ENCODE assay signal across 9 cellular contexts in genomic region chr5:168076561-168076991, GRCh38.
A peak's percentile ranks its signal among the peaks of the same experiment; 100 is the strongest.
DNase-seq lines count a peak whose midpoint lies in the region; TF ChIP-seq lines count a peak whose summit lies in the region.
"Had no signal": no experiment of that assay in that cellular context is flagged by ENCODE, and none has a peak within 500 bp of the region (broad histone marks: within the 10 kb centered on the region; RNA-seq: fewer than 3 reads in every experiment).

No MANE protein-coding gene starts in this region.

- DNase-seq in NCI-H82 (lab: John Stamatoyannopoulos, UW) (peak; percentile 72), NCI-H82 treated with DMSO at 0.1 percent for 48 hours (lab: John Stamatoyannopoulos, UW; ENCODE audit: unreplicated experiment) (no peak), HuH-7.5 (ENCODE audit: low spot score) (peak; percentile 19), mammary epithelial cell (no peak), neural crest cell (ENCODE audit: low read depth, low spot score) (peak; percentile 56), NCI-H1436 treated with DMSO at 0.1 percent for 48 hours (lab: John Stamatoyannopoulos, UW) (no peak), NCI-H345 treated with DMSO at 0.1 percent for 48 hours (lab: John Stamatoyannopoulos, UW; ENCODE audit: unreplicated experiment) (no peak), ascending aorta (ENCODE audit: low spot score in 2 of 2) (no peak)
- DNase-seq: naive B cell had no signal

- dilution Hi-C loops in mammary epithelial cell (cut with HindIII; ENCODE audit: low sequenced_read_pairs) = no loop called here

- H3K27ac ChIP-seq in mammary epithelial cell (ENCODE audit: insufficient read depth, low read depth, low read length) = no peak overlapping the region
- no peak overlapping the region for H3K27ac ChIP-seq in ascending aorta

- no peaks in the 10 kb centered on the region for H3K27me3 Mint-ChIP-seq in neural crest cell (ENCODE audit: low read depth)
- H3K27me3 Mint-ChIP-seq: naive B cell had no signal

- H2AFZ ChIP-seq in mammary epithelial cell (ENCODE audit: low read depth, low read length) = no peak overlapping the region

- BruUV-seq in mammary epithelial cell (replicated peaks; lab: Mats Ljungman, UMichigan) = no TSS peak

- peaks cover 5% of the 10 kb centered on the region for H3K36me3 Mint-ChIP-seq in neural crest cell (ENCODE audit: low read depth)
- H3K36me3 Mint-ChIP-seq: naive B cell had no signal

- H3K27me3 ChIP-seq in mammary epithelial cell (ENCODE audit: insufficient read depth, low read length) (no peaks in the 10 kb centered on the region), ascending aorta (no peaks in the 10 kb centered on the region)

- no peaks in the 10 kb centered on the region for H3K4me1 ChIP-seq in mammary epithelial cell (ENCODE audit: insufficient read depth, low read length)
- no peaks in the 10 kb centered on the region for H3K4me1 ChIP-seq in ascending aorta

- no peak overlapping the region for H3K4me2 ChIP-seq in mammary epithelial cell (ENCODE audit: insufficient read depth, low read depth, low read length)

- intact Hi-C loops in mammary epithelial cell (cut with micrococcal nuclease) (no loop called here), ascending aorta (cut with DNase I) (no loop called here)

- H3K9me3 ChIP-seq in mammary epithelial cell (replicated peaks; ENCODE audit: insufficient read depth, low read length) = no peaks in the 10 kb centered on the region
- H3K9me3 ChIP-seq in ascending aorta = no peaks in the 10 kb centered on the region

- no peaks in the 10 kb centered on the region for H3K79me2 ChIP-seq in mammary epithelial cell (ENCODE audit: insufficient read depth, low read length)

- H3K9ac ChIP-seq in mammary epithelial cell (ENCODE audit: insufficient read depth, low read length) = no peak overlapping the region

- H3K4me1 Mint-ChIP-seq in neural crest cell = peaks cover 5% of the 10 kb centered on the region

- H3K4me3 Mint-ChIP-seq in neural crest cell = no peak overlapping the region
- H3K4me3 Mint-ChIP-seq: naive B cell had no signal

- no peak overlapping the region for H3K27ac Mint-ChIP-seq in neural crest cell (ENCODE audit: unreplicated experiment)
- H3K27ac Mint-ChIP-seq: naive B cell had no signal

- 70% methylated on average over 2 of the region's 2 CpGs for WGBS in mammary epithelial cell (ENCODE audit: low coverage, missing lambda C conversion rate)

- TF ChIP-seq CTCF in mammary epithelial cell (conservative IDR thresholded peaks at IDR 0.05 in 1 of 2, IDR thresholded peaks at IDR 0.05 in 1 of 2; ENCODE audit: extremely low read depth in 1 of 2, insufficient read depth in 1 of 2, low read depth in 1 of 2, low read length in 2 of 2) (peak; percentile 49 to 51), neural crest cell (conservative IDR thresholded peaks at IDR 0.05) (peak; percentile 61), ascending aorta (IDR thresholded peaks at IDR 0.05) (peak in 1 of 3 experiments; percentile 14)

- H3K9me3 Mint-ChIP-seq in neural crest cell = peaks cover 5% of the 10 kb centered on the region

- H4K20me1 ChIP-seq in mammary epithelial cell (ENCODE audit: insufficient read depth, low read length) = no peaks in the 10 kb centered on the region

- in situ Hi-C loops in mammary epithelial cell (cut with MboI; ENCODE audit: low sequenced_read_pairs in 2 of 2) = no loop called here

- CTCF ChIA-PET in mammary epithelial cell (lab: Charles Lee; ENCODE audit: low non-redundant PET) = interaction anchor here (0.8 kb wide), 1 partner anchor 347 kb away, joined by 6 read pairs; no protein-coding TSS in a partner anchor

- H3K36me3 ChIP-seq in mammary epithelial cell (ENCODE audit: insufficient read depth, low read length) (no peaks in the 10 kb centered on the region), ascending aorta (no peaks in the 10 kb centered on the region)

- H3K4me3 ChIP-seq in mammary epithelial cell (replicated peaks in 1 of 3; ENCODE audit: insufficient read depth in 1 of 3, low read depth in 2 of 3, low read length in 3 of 3) = no peak overlapping the region
- no peak overlapping the region for H3K4me3 ChIP-seq in ascending aorta

Comparison
In these comparisons a context has a peak if more than half of its experiments do, and no peak if none do; other contexts are left out.
1. DNase-seq: peak in NCI-H82 (single experiment), HuH-7.5 (single experiment) and neural crest cell (single experiment); none in NCI-H82 treated with DMSO at 0.1 percent for 48 hours (single experiment), mammary epithelial cell (single experiment), NCI-H1436 treated with DMSO at 0.1 percent for 48 hours (single experiment), NCI-H345 treated with DMSO at 0.1 percent for 48 hours (single experiment) and ascending aorta (0 of 2).